ENCODE assay signal across 1 cellular context in genomic region chr4:86926428-86927086, GRCh38.
TF ChIP-seq lines count a peak whose summit lies in the region.

No MANE protein-coding gene starts in this region.

TF ChIP-seq in IMR-90, 13 proteins besides CTCF, POLR2A, EP300 and RAD21 (continued from another document):
- TF ChIP-seq SMC3 (IDR thresholded peaks at IDR 0.05; ENCODE audit: low read depth, low read length) (no peak), RCOR1 (IDR thresholded peaks at IDR 0.05; ENCODE audit: insufficient replicate concordance, low read length) (no peak), MXI1 (IDR thresholded peaks at IDR 0.05; ENCODE audit: borderline replicate concordance, low read depth, low read length) (no peak)
